ENCODE assay signal across 36 cellular contexts in the genomic region with DNA sequence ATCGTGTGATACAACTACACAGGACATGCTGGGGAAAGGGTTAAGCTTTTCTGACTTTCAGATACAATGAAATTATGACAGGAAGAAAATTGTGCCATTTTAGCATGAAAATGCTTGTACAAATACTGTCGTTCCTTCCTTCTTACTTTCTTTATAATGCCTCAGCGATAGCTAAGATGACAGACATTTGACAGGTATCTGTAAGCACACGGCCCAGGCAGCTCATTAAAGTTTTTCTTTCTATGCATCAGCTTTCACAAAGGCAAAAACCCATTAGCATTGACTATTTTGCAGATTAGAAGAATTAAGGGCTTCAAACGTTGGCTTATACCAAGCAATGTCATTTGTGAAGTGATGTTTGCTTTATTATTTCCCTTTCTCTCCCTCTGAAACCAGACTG.
"Had no signal": no experiment of that assay in that cellular context is flagged by ENCODE, and none has a peak within 500 bp of the region (broad histone marks: within the 10 kb centered on the region; RNA-seq: fewer than 3 reads in every experiment).

No MANE protein-coding gene starts in this region.

- H3K4me1 Mint-ChIP-seq: activated B cell treated with CpG ODN at 0.5 μM for 24 hours; activated naive CD8-positive, alpha-beta T cell treated with anti-CD3 and anti-CD28 coated beads for 36 hours; central memory CD8-positive, alpha-beta T cell had no signal

- H3K4me3 ChIP-seq: cardiac muscle cell, MG63 had no signal

- H3K27me3 Mint-ChIP-seq: activated B cell treated with CpG ODN at 0.5 μM for 24 hours; activated naive CD8-positive, alpha-beta T cell treated with anti-CD3 and anti-CD28 coated beads for 36 hours had no signal

- H3K4me3 Mint-ChIP-seq: activated B cell treated with CpG ODN at 0.5 μM for 24 hours; activated CD4-positive, alpha-beta memory T cell treated with anti-CD3 and anti-CD28 coated beads for 36 hours; activated naive CD8-positive, alpha-beta T cell treated with anti-CD3 and anti-CD28 coated beads for 36 hours; central memory CD8-positive, alpha-beta T cell had no signal

- H3K27ac Mint-ChIP-seq: activated B cell treated with CpG ODN at 0.5 μM for 24 hours; activated CD4-positive, alpha-beta memory T cell treated with anti-CD3 and anti-CD28 coated beads for 36 hours; activated naive CD8-positive, alpha-beta T cell treated with anti-CD3 and anti-CD28 coated beads for 36 hours had no signal

- H3K27ac ChIP-seq: cardiac muscle cell, RWPE1, VCaP had no signal

- ATAC-seq: PC-3, Right ventricle myocardium inferior, SK-N-SH treated with all-trans-retinoic acid at 6 μM for 48 hours had no signal

- H3K9me3 Mint-ChIP-seq: activated B cell treated with CpG ODN at 0.5 μM for 24 hours; activated CD4-positive, alpha-beta memory T cell treated with anti-CD3 and anti-CD28 coated beads for 36 hours; activated naive CD8-positive, alpha-beta T cell treated with anti-CD3 and anti-CD28 coated beads for 36 hours; central memory CD8-positive, alpha-beta T cell had no signal

- H3K36me3 Mint-ChIP-seq: activated CD4-positive, alpha-beta memory T cell treated with anti-CD3 and anti-CD28 coated beads for 36 hours; activated naive CD8-positive, alpha-beta T cell treated with anti-CD3 and anti-CD28 coated beads for 36 hours had no signal

- H3K36me3 ChIP-seq: cardiac muscle cell, MG63 had no signal

- H3K27me3 ChIP-seq: cardiac muscle cell, MG63 had no signal

- H3K9me3 ChIP-seq: MG63 had no signal

- DNase-seq: activated B cell treated with CpG ODN at 0.5 μM for 24 hours; activated CD4-positive, alpha-beta memory T cell treated with anti-CD3 and anti-CD28 coated beads for 36 hours; activated CD4-positive, alpha-beta T cell treated with anti-CD3 and anti-CD28 coated beads for 4 hours; activated CD4-positive, alpha-beta T cell treated with anti-CD3 and anti-CD28 coated beads, Interleukin-2, amount 50 U/mL, for 1 hour; activated CD4-positive, CD25-positive, alpha-beta regulatory T cell treated with anti-CD3 and anti-CD28 coated beads, Interleukin-2, amount 50 U/mL, for 72 hours; activated CD8-positive, alpha-beta memory T cell treated with anti-CD3 and anti-CD28 coated beads, Interleukin-2, amount 50 U/mL, for 4 hours; activated effector memory CD4-positive, alpha-beta T cell treated with Interleukin-2 at 50 U/mL for 16 hours; activated naive CD4-positive, alpha-beta T cell; activated naive CD4-positive, alpha-beta T cell treated with anti-CD3 and anti-CD28 coated beads, Interleukin-2, amount 50 U/mL, for 16 hours; activated naive CD8-positive, alpha-beta T cell treated with anti-CD3 and anti-CD28 coated beads for 36 hours; activated T-cell treated with anti-CD3 and anti-CD28 coated beads for 4 hours; activated T-cell treated with anti-CD3 and anti-CD28 coated beads, Interleukin-2, amount 50 U/mL, for 48 hours; amniotic stem cell; aorta; Kasumi-1; KG1; MG63; NCI-H1048; NCI-H1436; NCI-H1694; NCI-H1930; NCI-H2081 treated with DMSO at 0.1 percent for 48 hours; NCI-H345; NCI-H524 treated with DMSO at 0.1 percent for 48 hours; NCI-H774; SIG-M5; T-helper 1 cell; T-helper 2 cell; T-helper 9 cell had no signal
